Comparison of ENCODE assay signal across 29 cellular contexts in the genomic region with DNA sequence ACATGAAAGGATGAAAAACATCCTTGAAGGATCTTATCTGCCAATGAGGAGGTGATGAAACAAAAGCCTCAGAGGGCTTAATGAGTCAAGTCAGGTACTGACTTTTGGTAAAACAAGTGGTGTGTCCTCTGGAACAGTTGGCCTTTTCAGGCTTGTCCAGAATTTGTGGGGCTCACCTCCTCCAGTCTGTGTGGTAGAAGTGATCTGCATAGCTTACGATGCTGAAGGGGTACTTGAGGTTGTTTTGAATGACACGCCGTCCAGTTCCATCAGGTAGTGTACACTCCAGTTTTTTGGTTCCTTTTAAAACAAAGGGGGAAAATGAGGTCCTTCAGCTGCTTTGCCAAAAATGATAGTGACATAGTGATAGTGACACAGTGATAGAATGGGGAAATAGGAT. TPM values are rescaled to one million over a fixed set of nuclear protein-coding genes. Genes with fewer than 3 reads are reported as not detected.
DNase-seq lines count a peak whose midpoint lies in the region; ATAC-seq and TF ChIP-seq lines count a peak whose summit lies in the region.
"Had no signal": no experiment of that assay in that cellular context is flagged by ENCODE, and none has a peak within 500 bp of the region (broad histone marks: within the 10 kb centered on the region; RNA-seq: fewer than 3 reads in every experiment).

No MANE protein-coding gene starts in this region.

- peak overlapping the region; percentile 63 for H3K27ac Mint-ChIP-seq in activated T-cell treated with anti-CD3 and anti-CD28 coated beads, Interleukin-2, amount 50 U/mL, for 24 hours

- H3K4me3 Mint-ChIP-seq in activated T-cell treated with anti-CD3 and anti-CD28 coated beads, Interleukin-2, amount 50 U/mL, for 24 hours, result no peak overlapping the region
- H3K4me3 Mint-ChIP-seq: CD8-positive, alpha-beta memory T cell had no signal

- peaks cover 47 to 72% of the 10 kb centered on the region in 2 donors for H3K36me3 ChIP-seq in thyroid gland

- ATAC-seq in right cardiac atrium (no peak), left cardiac atrium (no peak)
- ATAC-seq: GM12878, HCT116, K562 had no signal

- intact Hi-C loops in right cardiac atrium (cut with DNase I), result loop anchor here in 1 of 4 donors (5.0 kb wide), 1 partner anchor 61 kb away; a partner anchor contains a TSS
- intact Hi-C loops in left cardiac atrium (cut with DNase I), result no loop called here
- intact Hi-C loops in thyroid gland (cut with DNase I), result no loop called here

- H3K36me3 Mint-ChIP-seq in activated T-cell treated with anti-CD3 and anti-CD28 coated beads, Interleukin-2, amount 50 U/mL, for 24 hours (ENCODE audit: low read depth), result peaks cover 100% of the 10 kb centered on the region

- H3K4me1 Mint-ChIP-seq in activated T-cell treated with anti-CD3 and anti-CD28 coated beads, Interleukin-2, amount 50 U/mL, for 24 hours (ENCODE audit: low read depth), result peaks cover 2% of the 10 kb centered on the region

- WGBS in right cardiac atrium, result 79% methylated on average over 3 of the region's 3 CpGs
- WGBS in thyroid gland, 2 donors, result 39 to 53% methylated on average over 3 of the region's 3 CpGs

- no peak overlapping the region for H3K4me3 ChIP-seq in right cardiac atrium (ENCODE audit: low read length)
- no peak overlapping the region for H3K4me3 ChIP-seq in thyroid gland (replicated peaks in 1 of 3)
- H3K4me3 ChIP-seq: BLaER1 treated with 17β-estradiol and CSF1 and Interleukin-3, amounts not matched to agents 10 nM and 100 nM; GM12878; K562; SK-N-MC had no signal

- TF ChIP-seq CTCF in VCaP (conservative IDR thresholded peaks at IDR 0.05) (no peak), thyroid gland (IDR thresholded peaks at IDR 0.05) (no peak), GM20000 (IDR thresholded peaks at IDR 0.05; ENCODE audit: extremely low read depth, missing control alignments) (no peak)

- H3K27me3 ChIP-seq in right cardiac atrium (ENCODE audit: control insufficient read depth, insufficient read depth) (no peaks in the 10 kb centered on the region), thyroid gland (no peaks in the 10 kb centered on the region)
- H3K27me3 ChIP-seq: BLaER1 treated with 17β-estradiol and CSF1 and Interleukin-3, amounts not matched to agents 10 nM and 100 nM had no signal

- DNase-seq in activated T-cell treated with anti-CD3 and anti-CD28 coated beads, Interleukin-2, amount 50 U/mL, for 24 hours, result no peak
- DNase-seq in activated T-cell treated with anti-CD3 and anti-CD28 coated beads, Interleukin-2, amount 50 U/mL, for 1 hour, result no peak
- DNase-seq in right cardiac atrium (no peak), left cardiac atrium (no peak), thyroid gland (peak; percentile 63 to 65), GM20000 (ENCODE audit: low spot score) (no peak), SKM-1 treated with dmso at 0.1 percent for 144 hours (lab: John Stamatoyannopoulos, UW; ENCODE audit: unreplicated experiment) (no peak)
- DNase-seq: 8988T; CD8-positive, alpha-beta memory T cell; DMS 273 treated with DMSO at 0.1 percent for 48 hours; DMS79; EL; GDM1; Kasumi-1; NCI-H1092 treated with DMSO at 0.1 percent for 48 hours; NCI-H1436; NCI-H187; NCI-H2081 treated with DMSO at 0.1 percent for 48 hours; NCI-H2171; NCI-H345; NCI-H510A treated with DMSO at 0.1 percent for 48 hours; NCI-H748 treated with DMSO at 0.1 percent for 48 hours; SIG-M5 had no signal

- H3K9me3 Mint-ChIP-seq in activated T-cell treated with anti-CD3 and anti-CD28 coated beads, Interleukin-2, amount 50 U/mL, for 24 hours, result no peaks in the 10 kb centered on the region
- H3K9me3 Mint-ChIP-seq: CD8-positive, alpha-beta memory T cell had no signal

- no peaks in the 10 kb centered on the region for H3K9me3 ChIP-seq in right cardiac atrium (ENCODE audit: control insufficient read depth, low read length)
- no peaks in the 10 kb centered on the region for H3K9me3 ChIP-seq in thyroid gland
- H3K9me3 ChIP-seq: BLaER1 treated with 17β-estradiol and CSF1 and Interleukin-3, amounts not matched to agents 10 nM and 100 nM had no signal

- H3K27me3 Mint-ChIP-seq in activated T-cell treated with anti-CD3 and anti-CD28 coated beads, Interleukin-2, amount 50 U/mL, for 24 hours, result no peaks in the 10 kb centered on the region
- H3K27me3 Mint-ChIP-seq: CD8-positive, alpha-beta memory T cell had no signal

- H3K27ac ChIP-seq in right cardiac atrium (ENCODE audit: low read length), result peak overlapping the region; percentile 31
- H3K27ac ChIP-seq in VCaP, result peak overlapping the region; percentile 86
- peak overlapping the region in 2 of 3 donors; percentile 43 for H3K27ac ChIP-seq in thyroid gland
- H3K27ac ChIP-seq: BLaER1 treated with 17β-estradiol and CSF1 and Interleukin-3, amounts not matched to agents 10 nM and 100 nM; SK-N-MC had no signal

- no peak for TF ChIP-seq POLR2A in thyroid gland (IDR thresholded peaks at IDR 0.05)

- H3K4me1 ChIP-seq in right cardiac atrium (ENCODE audit: control insufficient read depth, insufficient read depth, low read length) (peaks cover 8% of the 10 kb centered on the region), thyroid gland (peaks cover 25 to 31% of the 10 kb centered on the region in 2 donors)

RNA-seq across cellular contexts. Expression of a gene that starts 17.0 kb away (rescaled TPM):
- total RNA-seq in right cardiac atrium (100 to 1,000 TPM; 160 to 217 (median 190) TPM), left cardiac atrium (100 to 1,000 TPM; 172 to 187 TPM), thyroid gland (10 to 100 TPM; 42.9 to 84.2 (median 51.6) TPM)
- polyA plus RNA-seq in right cardiac atrium, result 190 TPM

Comparison
In these comparisons a context has a peak if more than half of its experiments do, and no peak if none do; other contexts are left out.
1. DNase-seq: peak in thyroid gland (2 of 2); none in activated T-cell treated with anti-CD3 and anti-CD28 coated beads, Interleukin-2, amount 50 U/mL, for 24 hours (single experiment), activated T-cell treated with anti-CD3 and anti-CD28 coated beads, Interleukin-2, amount 50 U/mL, for 1 hour (single experiment), right cardiac atrium (0 of 3), left cardiac atrium (single experiment), GM20000 (single experiment) and SKM-1 treated with dmso at 0.1 percent for 144 hours (single experiment).
2. H3K27ac ChIP-seq: peak in every context shown above with its lines; median percentile 86 in VCaP; 43 in thyroid gland; 31 in right cardiac atrium.